Comparison of ENCODE assay signal across 1 cellular context in the genomic region with DNA sequence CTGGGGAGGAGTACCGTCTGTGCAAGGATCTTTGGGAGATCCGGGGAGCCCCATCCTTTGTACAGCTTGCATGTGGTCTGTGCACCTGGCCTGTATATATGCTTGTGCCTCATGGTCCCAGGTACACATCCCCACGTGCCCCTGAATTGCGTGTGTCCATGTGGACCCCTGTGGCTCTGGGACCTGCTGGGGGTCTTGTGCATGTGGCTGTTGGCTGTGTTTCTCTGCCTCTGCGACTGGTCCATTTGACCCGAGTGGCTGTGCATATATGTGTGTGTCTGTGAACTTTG.
TF ChIP-seq lines count a peak whose summit lies in the region.

No MANE protein-coding gene starts in this region.

TF ChIP-seq in A549, 52 proteins besides CTCF, POLR2A, EP300 and RAD21:
- TF ChIP-seq, protein P1, sequence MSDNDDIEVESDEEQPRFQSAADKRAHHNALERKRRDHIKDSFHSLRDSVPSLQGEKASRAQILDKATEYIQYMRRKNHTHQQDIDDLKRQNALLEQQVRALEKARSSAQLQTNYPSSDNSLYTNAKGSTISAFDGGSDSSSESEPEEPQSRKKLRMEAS (IDR thresholded peaks at IDR 0.05) = peak; percentile 20; the same call in 1 of the 2 replicates
- TF ChIP-seq CBX2 (IDR thresholded peaks at IDR 0.05; ENCODE audit: borderline replicate concordance, low read depth) (no peak), RFX5 (IDR thresholded peaks at IDR 0.05) (no peak), RCOR1 (IDR thresholded peaks at IDR 0.05; ENCODE audit: low read depth, low read length) (no peak), ZSCAN20 (CRISPR knock-in tag; IDR thresholded peaks at IDR 0.05) (no peak)
